In the genomic region with DNA sequence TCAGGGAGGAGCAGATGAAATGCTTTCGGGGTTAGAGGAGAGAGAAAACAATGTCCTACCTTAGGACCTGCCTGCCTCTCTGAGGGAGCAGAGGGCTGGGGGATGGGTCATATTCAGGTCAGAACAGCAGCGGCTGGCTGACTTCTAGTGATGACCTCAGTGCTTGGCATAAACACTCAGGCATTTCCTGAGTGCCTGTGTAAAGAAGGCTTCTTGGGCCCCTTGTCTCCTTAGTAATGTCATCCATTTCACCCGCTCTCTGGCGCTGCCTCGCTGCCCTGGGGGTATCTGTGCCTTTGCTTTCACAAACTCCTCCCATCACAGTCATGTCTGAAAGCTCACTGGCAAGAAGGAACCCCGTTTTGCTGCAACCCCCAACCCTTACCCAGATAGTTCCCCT, we compare ENCODE assay signal across 8 cellular contexts.
DNase-seq lines count a peak whose midpoint lies in the region; ATAC-seq, FAIRE-seq and TF ChIP-seq lines count a peak whose summit lies in the region.

No MANE protein-coding gene starts in this region.

- no peak overlapping the region for H3K4ac ChIP-seq in H1 (replicated peaks; ENCODE audit: insufficient read length, low read depth, low read length)

- H2BK15ac ChIP-seq in H1 (ENCODE audit: low read length): no peak overlapping the region

- H3K23ac ChIP-seq in H1 (ENCODE audit: insufficient read length): no peak overlapping the region

- no peaks in the 10 kb centered on the region for H3K9me3 Mint-ChIP-seq in immature natural killer cell

- no peak overlapping the region for H4K8ac ChIP-seq in H1 (ENCODE audit: extremely low read depth, insufficient read depth, low read length)

- H3K4me3 ChIP-seq in H1 (ENCODE audit: extremely low read depth in 1 of 4, insufficient read depth in 2 of 4, low read depth in 3 of 4, low read length in 4 of 4) (no peak overlapping the region), muscle layer of duodenum (ENCODE audit: low read depth in 1 of 2, low read length in 2 of 2) (no peak overlapping the region)

- CTCF ChIA-PET in H1 (lab: Charles Lee; ENCODE audit: partially characterized antibody): interaction anchor here (2.9 kb wide), 1 partner anchor 284 kb away, joined by 13 read pairs; no protein-coding TSS in a partner anchor

- TF ChIP-seq EP300 in H1 (IDR thresholded peaks at IDR 0.05; ENCODE audit: borderline replicate concordance in 1 of 2, low read depth in 2 of 2, low read length in 2 of 2): no peak

- H3K56ac ChIP-seq in H1 (replicated peaks; ENCODE audit: insufficient read length, low read depth, low read length): no peak overlapping the region

- H3K4me1 Mint-ChIP-seq in immature natural killer cell: no peaks in the 10 kb centered on the region

- no peak for TF ChIP-seq POLR2A in H1 (IDR thresholded peaks at IDR 0.05; ENCODE audit: control extremely low read depth in 1 of 2, low read depth in 2 of 2, low read length in 2 of 2)

- no peak for TF ChIP-seq CTCF in H1 (IDR thresholded peaks at IDR 0.05; ENCODE audit: control extremely low read depth in 1 of 3, insufficient read depth in 1 of 3, low read depth in 1 of 3, low read length in 3 of 3)

- no peak overlapping the region for H4K5ac ChIP-seq in H1 (ENCODE audit: insufficient read length, low read depth, low read length)

- peak; percentile 45 for FAIRE-seq in H1 (lab: Jason Lieb, UNC)

- no peak overlapping the region for H3K9ac ChIP-seq in H1 (replicated peaks in 1 of 4; ENCODE audit: extremely low read depth in 1 of 4, low read depth in 3 of 4, low read length in 3 of 4)

- H3K4me2 ChIP-seq in H1 (ENCODE audit: insufficient read depth in 1 of 2, low read depth in 2 of 2, low read length in 2 of 2): peak overlapping the region in 1 of 2 experiments; percentile 3; a peak in 1 of 4 replicates

- no peak overlapping the region for H3K4me3 Mint-ChIP-seq in immature natural killer cell

- H3K79me2 ChIP-seq in H1 (ENCODE audit: control insufficient read depth in 1 of 2, insufficient read depth in 2 of 2, low read length in 2 of 2): no peaks in the 10 kb centered on the region

- 62% methylated on average over 6 of the region's 6 CpGs; no CpG with 5 or more reads in 1 of the 2 experiments for WGBS in H1 (ENCODE audit: extremely low coverage in 1 of 2, insufficient coverage in 1 of 2, insufficient read length in 1 of 2, insufficient replicate concordance in 2 of 2, low coverage in 1 of 2, low lambda C conversion rate in 2 of 2, missing lambda C conversion rate in 1 of 2), 2 experiments

- H3K14ac ChIP-seq in H1 (ENCODE audit: insufficient read length): no peak overlapping the region

- no peak overlapping the region for H3K27ac ChIP-seq in H1 (ENCODE audit: low read depth, low read length)
- peak overlapping the region; percentile 43 for H3K27ac ChIP-seq in muscle layer of duodenum (ENCODE audit: low read length)

- DNase-seq in COLO668 (lab: John Stamatoyannopoulos, UW; ENCODE audit: unreplicated experiment) (peak; percentile 31), NCI-H146 (lab: John Stamatoyannopoulos, UW) (peak; percentile 88), H1 (ENCODE audit: low read depth in 1 of 2, low spot score in 2 of 2) (peak in 1 of 2 experiments; percentile 39), NCI-H1694 treated with DMSO at 0.1 percent for 48 hours (lab: John Stamatoyannopoulos, UW) (no peak), immature natural killer cell (no peak)

- no peaks in the 10 kb centered on the region for H3K36me3 ChIP-seq in H1 (ENCODE audit: control insufficient read depth in 2 of 4, insufficient read depth in 4 of 4, low read length in 3 of 4)
- no peaks in the 10 kb centered on the region for H3K36me3 ChIP-seq in muscle layer of duodenum (ENCODE audit: control insufficient read depth in 1 of 2, insufficient read depth in 2 of 2, low read length in 2 of 2)

- no peak overlapping the region for H3K27ac Mint-ChIP-seq in immature natural killer cell

- POLR2A ChIA-PET in H1 (lab: Charles Lee; ENCODE audit: partially characterized antibody): interaction anchor here (1.0 to 1.7 kb wide), 4 partner anchors 8 to 368 kb away, joined by 3 to 8 read pairs (median 4); a partner anchor contains a TSS

- H2BK120ac ChIP-seq in H1 (replicated peaks; ENCODE audit: low read depth, low read length): no peak overlapping the region

- no peak for TF ChIP-seq RAD21 in H1 (IDR thresholded peaks at IDR 0.05 in 1 of 2, conservative IDR thresholded peaks at IDR 0.05 in 1 of 2; ENCODE audit: low read depth in 2 of 2, low read length in 2 of 2)

- H2BK12ac ChIP-seq in H1 (ENCODE audit: low read depth, low read length): no peak overlapping the region

- no peaks in the 10 kb centered on the region for H3K27me3 ChIP-seq in H1 (replicated peaks in 1 of 4; ENCODE audit: control insufficient read depth in 3 of 4, extremely low read depth in 1 of 4, insufficient read depth in 3 of 4, low read length in 3 of 4)
- no peaks in the 10 kb centered on the region for H3K27me3 ChIP-seq in muscle layer of duodenum (ENCODE audit: low read depth, low read length)

- H3K27me3 Mint-ChIP-seq in immature natural killer cell (ENCODE audit: low read depth in 3 of 3): peaks cover 0 to 4% (median 0%) of the 10 kb centered on the region in 3 donors

- no peaks in the 10 kb centered on the region for H3K79me1 ChIP-seq in H1 (ENCODE audit: low read depth, low read length)

- no peak overlapping the region for H2BK20ac ChIP-seq in H1 (ENCODE audit: low read length)

- no peak overlapping the region for H2AK5ac ChIP-seq in H1 (ENCODE audit: low read depth, low read length)

- peak overlapping the region; percentile 86 for H2AFZ ChIP-seq in H1 (ENCODE audit: low read length)

- H3K4me1 ChIP-seq in H1 (replicated peaks in 1 of 4; ENCODE audit: control insufficient read depth in 3 of 4, insufficient read depth in 4 of 4, low read length in 3 of 4) (no peaks in the 10 kb centered on the region; a peak in 1 of 7 replicates), muscle layer of duodenum (ENCODE audit: control insufficient read depth in 1 of 2, insufficient read depth in 2 of 2, low read length in 2 of 2) (peaks cover 0 to 7% of the 10 kb centered on the region in 2 donors)

- H3K36me3 Mint-ChIP-seq in immature natural killer cell: no peaks in the 10 kb centered on the region

- H3K9me3 ChIP-seq in H1 (ENCODE audit: insufficient read depth in 2 of 2, low read depth in 1 of 2, low read length in 1 of 2) (no peaks in the 10 kb centered on the region), muscle layer of duodenum (ENCODE audit: control insufficient read depth in 1 of 2, low read length in 2 of 2) (no peaks in the 10 kb centered on the region)

- H4K91ac ChIP-seq in H1 (replicated peaks; ENCODE audit: insufficient read length, low read length): no peak overlapping the region

- H3K18ac ChIP-seq in H1 (ENCODE audit: extremely low read depth, low read length): no peak overlapping the region

- no peak overlapping the region for H2BK5ac ChIP-seq in H1 (ENCODE audit: low read depth, low read length)

- no peaks in the 10 kb centered on the region for H4K20me1 ChIP-seq in H1 (replicated peaks in 1 of 2; ENCODE audit: control insufficient read depth in 1 of 2, insufficient read depth in 2 of 2, low read length in 2 of 2)

- H3K23me2 ChIP-seq in H1 (ENCODE audit: low read depth, low read length): no peaks in the 10 kb centered on the region

- ATAC-seq in GM18909 (IDR thresholded peaks at IDR 0.05; ENCODE audit: poor library complexity, unreplicated experiment) (no peak), GM21737 (IDR thresholded peaks at IDR 0.05; ENCODE audit: unreplicated experiment) (no peak)

TF ChIP-seq in H1, 55 proteins besides CTCF, POLR2A, EP300 and RAD21:
- TF ChIP-seq SRF (IDR thresholded peaks at IDR 0.05; ENCODE audit: low read depth, low read length): no peak
- TF ChIP-seq CREB1 (IDR thresholded peaks at IDR 0.05): peak; percentile 21; the same call in 1 of the 2 replicates
- no peak for TF ChIP-seq CHD1 (IDR thresholded peaks at IDR 0.05; ENCODE audit: low read depth, low read length)
- TF ChIP-seq BCL11A (IDR thresholded peaks at IDR 0.05; ENCODE audit: low read depth in 2 of 2, low read length in 2 of 2): no peak
- TF ChIP-seq NANOG (IDR thresholded peaks at IDR 0.05; ENCODE audit: insufficient read depth, low read depth, low read length, poor library complexity, severe bottlenecking): no peak
- TF ChIP-seq RFX5 (IDR thresholded peaks at IDR 0.05; ENCODE audit: borderline replicate concordance, low read depth, low read length): no peak
- TF ChIP-seq SP1 (IDR thresholded peaks at IDR 0.05; ENCODE audit: low read depth, low read length): no peak

Comparison
In these comparisons a context has a peak if more than half of its experiments do, and no peak if none do; other contexts are left out.
1. DNase-seq: peak in COLO668 (single experiment) and NCI-H146 (single experiment); none in NCI-H1694 treated with DMSO at 0.1 percent for 48 hours (single experiment) and immature natural killer cell (0 of 3).